Comparison of ENCODE assay signal across 8 cellular contexts in genomic region chr2:216012133-216012829, GRCh38. TPM values are rescaled to one million over a fixed set of nuclear protein-coding genes. Genes with fewer than 3 reads are reported as not detected.
A peak's percentile ranks its signal among the peaks of the same experiment; 100 is the strongest.
DNase-seq lines count a peak whose midpoint lies in the region; ATAC-seq and TF ChIP-seq lines count a peak whose summit lies in the region.

No MANE protein-coding gene starts in this region.

- POLR2A ChIA-PET in Panc1 (lab: Charles Lee), result interaction anchor here (0.6 kb wide), 1 partner anchor 53 kb away, joined by 4 read pairs; no protein-coding TSS in a partner anchor

- ATAC-seq in Panc1, result peak; percentile 69
- ATAC-seq in omental fat pad (ENCODE audit: low FRiP score), result peak; percentile 89
- ATAC-seq in GM21390 (IDR thresholded peaks at IDR 0.05; ENCODE audit: unreplicated experiment), result no peak

- in situ Hi-C loops in Panc1 (cut with HindIII; ENCODE audit: low pct_unique_long_range_greater_than_20kb, low sequenced_read_pairs), result no loop called here

- H3K36me3 ChIP-seq in Panc1 (ENCODE audit: control insufficient read depth, insufficient read depth, low read length), result no peaks in the 10 kb centered on the region; the same call in 1 of the 2 replicates

- no peaks in the 10 kb centered on the region for H3K9me3 ChIP-seq in Panc1 (ENCODE audit: control insufficient read depth, insufficient read depth, low read depth, low read length)

- H3K27ac ChIP-seq in Panc1 (ENCODE audit: low read length), result peak overlapping the region; percentile 84

- intact Hi-C loops in Panc1 (cut with micrococcal nuclease; ENCODE audit: unreplicated experiment), result no loop called here

- peak; percentile 32; the same call in 1 of the 2 replicates for TF ChIP-seq CTCF in Panc1 (IDR thresholded peaks at IDR 0.05)
- TF ChIP-seq CTCF in epithelial cell of esophagus (IDR thresholded peaks at IDR 0.05; ENCODE audit: insufficient read depth, low read depth, low read length, missing control alignments), result peak; percentile 39
- no peak for TF ChIP-seq CTCF in omental fat pad (IDR thresholded peaks at IDR 0.05)

- no peaks in the 10 kb centered on the region for H3K27me3 ChIP-seq in Panc1 (ENCODE audit: control insufficient read depth, insufficient read depth, low read length)

- peak overlapping the region; percentile 77 to 98 for H3K4me3 ChIP-seq in Panc1 (ENCODE audit: low read depth in 2 of 2, low read length in 2 of 2)
- peak overlapping the region; percentile 61 for H3K4me3 ChIP-seq in epithelial cell of esophagus (ENCODE audit: low read length)

- DNase-seq in NCI-H146 (lab: John Stamatoyannopoulos, UW) (peak; percentile 1), NCI-H146 treated with DMSO at 0.1 percent for 48 hours (lab: John Stamatoyannopoulos, UW; ENCODE audit: unreplicated experiment) (no peak), Panc1 (ENCODE audit: low read depth, low spot score) (no peak), epithelial cell of esophagus (ENCODE audit: low read depth) (peak; percentile 93), omental fat pad (ENCODE audit: low spot score) (no peak), amniotic stem cell (lab: John Stamatoyannopoulos, UW) (no peak), NOMO-1 treated with DMSO at 0.1 percent for 48 hours (lab: John Stamatoyannopoulos, UW; ENCODE audit: unreplicated experiment) (no peak)

- CTCF ChIA-PET in Panc1 (lab: Charles Lee), result interaction anchor here (0.6 to 1.9 kb wide), 5 partner anchors 11 to 102 kb away, joined by 3 to 4 read pairs (median 4); no protein-coding TSS in a partner anchor

- peaks cover 16% of the 10 kb centered on the region for H3K4me1 ChIP-seq in Panc1 (ENCODE audit: control insufficient read depth, insufficient read depth, low read length)

- TSS peak; percentile 68 for BruUV-seq in Panc1 (replicated peaks; lab: Mats Ljungman, UMichigan)

RNA-seq across cellular contexts. Expression of gene MREG, which starts 1.1 kb away (rescaled TPM):
- total RNA-seq in Panc1 (2021; ENCODE audit: unreplicated experiment) (19.2 TPM), omental fat pad (1 to 10 TPM; 2.2 to 5.6 (median 3.7) TPM)
- 10.7 TPM for polyA plus RNA-seq in Panc1 (2012; ENCODE audit: insufficient read length)

Comparison
In these comparisons a context has a peak if more than half of its experiments do, and no peak if none do; other contexts are left out.
1. DNase-seq: peak in NCI-H146 (single experiment) and epithelial cell of esophagus (single experiment); none in NCI-H146 treated with DMSO at 0.1 percent for 48 hours (single experiment), Panc1 (single experiment), omental fat pad (single experiment), amniotic stem cell (single experiment) and NOMO-1 treated with DMSO at 0.1 percent for 48 hours (single experiment).
2. CTCF ChIP-seq: peak in Panc1 (single experiment) and epithelial cell of esophagus (single experiment); none in omental fat pad (0 of 3).